ENCODE assay signal across 21 cellular contexts in the genomic region with DNA sequence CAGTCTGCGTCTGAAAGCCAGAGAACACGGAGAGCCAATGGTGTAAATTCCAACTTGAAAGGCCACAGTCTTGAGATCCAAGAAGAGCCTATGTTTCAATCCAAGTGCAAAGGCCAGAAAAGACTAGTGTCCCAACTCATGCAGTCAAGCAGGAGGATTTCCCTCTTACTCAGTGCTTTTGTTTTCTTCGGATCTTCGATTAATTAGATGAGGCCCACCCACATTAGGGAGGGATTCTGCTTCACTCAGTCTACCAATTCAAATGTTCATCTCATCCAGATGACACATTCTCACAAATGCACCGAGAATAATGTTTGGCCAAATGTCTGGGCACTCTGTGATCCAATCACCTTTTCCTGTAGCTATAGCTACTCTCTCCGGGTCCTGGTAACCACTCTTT.
DNase-seq lines count a peak whose midpoint lies in the region; ATAC-seq, FAIRE-seq and TF ChIP-seq lines count a peak whose summit lies in the region.
"Had no signal": no experiment of that assay in that cellular context is flagged by ENCODE, and none has a peak within 500 bp of the region (broad histone marks: within the 10 kb centered on the region; RNA-seq: fewer than 3 reads in every experiment).

No MANE protein-coding gene starts in this region.

- H3K4me3 ChIP-seq in AG10803 (ENCODE audit: low read length) (no peak overlapping the region), bronchial epithelial cell (ENCODE audit: low read depth, low read length) (no peak overlapping the region)
- H3K4me3 ChIP-seq: BLaER1 treated with 17β-estradiol and CSF1 and Interleukin-3, amounts not matched to agents 10 nM and 100 nM; GM12878; GM23248 had no signal

- TF ChIP-seq CTCF in AG10803 (conservative IDR thresholded peaks at IDR 0.05; ENCODE audit: low read length) (no peak), bronchial epithelial cell (IDR thresholded peaks at IDR 0.05; ENCODE audit: insufficient read depth, low read length, severe bottlenecking) (no peak)

- H3K27me3 ChIP-seq in bronchial epithelial cell (ENCODE audit: control insufficient read depth, insufficient read depth, low read length) = no peaks in the 10 kb centered on the region
- H3K27me3 ChIP-seq: BE2C had no signal

- no peak for FAIRE-seq in bronchial epithelial cell (lab: Jason Lieb, UNC)
- FAIRE-seq in islet of Langerhans (lab: Jason Lieb, UNC) = peak; percentile 84
- FAIRE-seq: D721Med, GM12878, GM18507, H1 had no signal

- H3K36me3 ChIP-seq in bronchial epithelial cell (ENCODE audit: control insufficient read depth, insufficient read depth, low read length) = no peaks in the 10 kb centered on the region
- H3K36me3 ChIP-seq: BE2C; BLaER1 treated with 17β-estradiol and CSF1 and Interleukin-3, amounts not matched to agents 10 nM and 100 nM had no signal

- ATAC-seq in GM19463 (IDR thresholded peaks at IDR 0.05; ENCODE audit: unreplicated experiment) = no peak
- ATAC-seq: GM12878 had no signal

- DNase-seq in AG10803 (ENCODE audit: low read depth) (peak; percentile 23), bronchial epithelial cell (ENCODE audit: low read depth) (peak; percentile 18), T-helper 9 cell (no peak), hippocampal formation (lab: John Stamatoyannopoulos, UW) (no peak)
- DNase-seq: AML-193; BE2C; CD4-positive, alpha-beta T cell; CD8-positive, alpha-beta memory T cell; DMS 273 treated with DMSO at 0.1 percent for 48 hours; DMS79; EL; GDM1; GM23248; H7 had no signal

Comparison
In these comparisons a context has a peak if more than half of its experiments do, and no peak if none do; other contexts are left out.
1. DNase-seq: peak in AG10803 (single experiment) and bronchial epithelial cell (single experiment); none in T-helper 9 cell (single experiment) and hippocampal formation (0 of 2).